ENCODE assay signal across 30 cellular contexts in genomic region chr11:655036-655726, GRCh38. TPM values are rescaled to one million over a fixed set of nuclear protein-coding genes. Genes with fewer than 3 reads are reported as not detected.
DNase-seq lines count a peak whose midpoint lies in the region; ATAC-seq, FAIRE-seq and TF ChIP-seq lines count a peak whose summit lies in the region.
"Had no signal": no experiment of that assay in that cellular context is flagged by ENCODE, and none has a peak within 500 bp of the region (broad histone marks: within the 10 kb centered on the region; RNA-seq: fewer than 3 reads in every experiment).

No MANE protein-coding gene starts in this region.

- H3K4me1 ChIP-seq in K562 (replicated peaks in 1 of 2; ENCODE audit: control insufficient read depth in 2 of 2, insufficient read depth in 2 of 2, low read length in 2 of 2) (peaks cover 0 to 16% of the 10 kb centered on the region in 2 experiments; a peak in 1 of 5 replicates), osteoblast (ENCODE audit: insufficient read depth, low read length) (no peaks in the 10 kb centered on the region), H9 (ENCODE audit: insufficient read depth, low read length) (no peaks in the 10 kb centered on the region)
- H3K4me1 ChIP-seq: heart right ventricle, prostate gland had no signal

- intact Hi-C loops in K562 (cut with micrococcal nuclease) (no loop called here), left colon (cut with DNase I, micrococcal nuclease) (no loop called here)

- H3K4me2 ChIP-seq in K562 (ENCODE audit: insufficient read depth, low read length) (no peak overlapping the region), osteoblast (ENCODE audit: insufficient read depth, low read length) (no peak overlapping the region), H9 (ENCODE audit: insufficient read depth, insufficient read length, low read length) (no peak overlapping the region)
- H3K4me2 ChIP-seq: BLaER1 treated with 17β-estradiol and CSF1 and Interleukin-3, amounts not matched to agents 10 nM and 100 nM had no signal

- H3K4me3 Mint-ChIP-seq in H9, result no peak overlapping the region
- H3K4me3 Mint-ChIP-seq: activated CD4-positive, alpha-beta T cell treated with anti-CD3 and anti-CD28 coated beads for 36 hours; T-helper 1 cell treated with Interleukin-12 subunit alpha and Interleukin-12 subunit beta and Interleukin-4 antibody, amounts not matched to agents 30 μg/mL and 1 μg/mL, for 36 hours had no signal

- no peak overlapping the region for H4K8ac ChIP-seq in H9 (replicated peaks; ENCODE audit: insufficient read length, low read depth, low read length)

- H3K14ac ChIP-seq in H9 (ENCODE audit: insufficient read depth, low read length), result no peak overlapping the region

- 93% methylated on average over 22 of the region's 30 CpGs for WGBS in K562 (ENCODE audit: insufficient coverage, low coverage, missing lambda C conversion rate)
- no CpG with 5 or more reads among the region's 30 CpGs for WGBS in H9 (ENCODE audit: extremely low coverage, insufficient read length, low lambda C conversion rate)

- no peak for FAIRE-seq in K562 (lab: Jason Lieb, UNC)

- H2BK15ac ChIP-seq in H9 (ENCODE audit: low read depth, low read length), result no peak overlapping the region

- no peaks in the 10 kb centered on the region for H3K27me3 Mint-ChIP-seq in H9 (ENCODE audit: low read depth)
- H3K27me3 Mint-ChIP-seq: activated CD4-positive, alpha-beta T cell treated with anti-CD3 and anti-CD28 coated beads for 36 hours had no signal

- H3K27ac ChIP-seq in K562 (ENCODE audit: extremely low read depth, low read depth, low read length) (no peak overlapping the region), osteoblast (ENCODE audit: low read depth, low read length) (no peak overlapping the region), H9 (ENCODE audit: insufficient read length, low read depth, low read length) (no peak overlapping the region)
- H3K27ac ChIP-seq: BLaER1 treated with 17β-estradiol and CSF1 and Interleukin-3, amounts not matched to agents 10 nM and 100 nM; brain microvascular endothelial cell; heart right ventricle; prostate gland had no signal

- POLR2A ChIA-PET in K562 (lab: Yijun Ruan, JAX), result interaction anchor here (0.8 to 1.6 kb wide), 8 partner anchors 9 to 92 kb away, joined by 3 to 6 read pairs (median 4); partner anchors contain the start of gene TALDO1

- no peak overlapping the region for H2AK5ac ChIP-seq in H9 (ENCODE audit: insufficient read length, low read length)

- CTCF ChIA-PET in K562 (lab: Yijun Ruan, JAX; ENCODE audit: low intra/inter-chr PET ratio), result no interaction called here

- no peak overlapping the region for H4K91ac ChIP-seq in H9 (ENCODE audit: insufficient read length, low read depth, low read length)

- TF ChIP-seq EP300 in K562 (IDR thresholded peaks at IDR 0.05; ENCODE audit: low read length), result no peak

- no peak for TF ChIP-seq RAD21 in K562 (CRISPR knock-in tag; conservative IDR thresholded peaks at IDR 0.05 in 1 of 2, IDR thresholded peaks at IDR 0.05 in 1 of 2)

- no peaks in the 10 kb centered on the region for H3K9me3 Mint-ChIP-seq in H9
- H3K9me3 Mint-ChIP-seq: T-helper 1 cell treated with Interleukin-12 subunit alpha and Interleukin-12 subunit beta and Interleukin-4 antibody, amounts not matched to agents 30 μg/mL and 1 μg/mL, for 36 hours had no signal

- H3K18ac ChIP-seq in H9 (ENCODE audit: insufficient read length, low read depth, low read length), result no peak overlapping the region

- no peaks in the 10 kb centered on the region for H3K27me3 ChIP-seq in K562 (ENCODE audit: control insufficient read depth in 2 of 2, insufficient read depth in 2 of 2, low read length in 2 of 2)
- no peaks in the 10 kb centered on the region for H3K27me3 ChIP-seq in osteoblast (ENCODE audit: insufficient read depth, low read length)
- no peaks in the 10 kb centered on the region for H3K27me3 ChIP-seq in H9 (ENCODE audit: insufficient read depth, low read length)
- H3K27me3 ChIP-seq: BLaER1 treated with 17β-estradiol and CSF1 and Interleukin-3, amounts not matched to agents 10 nM and 100 nM; brain microvascular endothelial cell; heart right ventricle; MG63 had no signal

- H3K56ac ChIP-seq in H9 (ENCODE audit: insufficient read length, low read depth, low read length), result no peak overlapping the region

- no peaks in the 10 kb centered on the region for H3K23me2 ChIP-seq in H9 (ENCODE audit: insufficient read length, low read depth, low read length, poor library complexity, severe bottlenecking)

- H4K5ac ChIP-seq in H9 (ENCODE audit: insufficient read length, low read depth, low read length), result no peak overlapping the region

- H3K79me2 ChIP-seq in K562 (ENCODE audit: control insufficient read depth, insufficient read depth, low read length) (no peaks in the 10 kb centered on the region; the same call in 2 of the 3 replicates), osteoblast (ENCODE audit: insufficient read depth, low read length) (no peaks in the 10 kb centered on the region), H9 (ENCODE audit: insufficient read depth, low read length) (no peaks in the 10 kb centered on the region)

- H2BK120ac ChIP-seq in H9 (ENCODE audit: low read depth, low read length, poor library complexity, severe bottlenecking), result no peak overlapping the region

- ATAC-seq in K562, result no peak; the same call in 2 of the 3 replicates
- peak; percentile 77 for ATAC-seq in left colon
- ATAC-seq in GM21737 (IDR thresholded peaks at IDR 0.05; ENCODE audit: unreplicated experiment), result no peak
- ATAC-seq in HG03045 (IDR thresholded peaks at IDR 0.05; ENCODE audit: unreplicated experiment), result no peak
- ATAC-seq: activated CD4-positive, alpha-beta T cell treated with anti-CD3 and anti-CD28 coated beads for 36 hours; heart right ventricle had no signal

- H3K9ac ChIP-seq in K562 (ENCODE audit: insufficient read depth in 1 of 2, low read depth in 2 of 2, low read length in 2 of 2) (no peak overlapping the region), H9 (ENCODE audit: extremely low read depth, insufficient read length, low read length) (no peak overlapping the region)
- H3K9ac ChIP-seq: BLaER1 treated with 17β-estradiol and CSF1 and Interleukin-3, amounts not matched to agents 10 nM and 100 nM had no signal

- H3K79me1 ChIP-seq in H9 (ENCODE audit: insufficient read depth, low read depth, low read length, poor library complexity, severe bottlenecking), result no peaks in the 10 kb centered on the region

- DNase-seq in DMS53 (lab: John Stamatoyannopoulos, UW) (peak; percentile 93), K562 (ENCODE audit: extremely low read depth in 1 of 4, low spot score in 3 of 4) (peak in 1 of 4 experiments; percentile 6), left colon (no peak), osteoblast (ENCODE audit: insufficient read length, low spot score, missing footprints) (peak; percentile 74), dedifferentiated amniotic fluid mesenchymal stem cell (ENCODE audit: extremely low spot score) (no peak), H9 (no peak)
- DNase-seq: activated CD4-positive, alpha-beta T cell treated with anti-CD3 and anti-CD28 coated beads for 36 hours; activated CD8-positive, alpha-beta memory T cell treated with anti-CD3 and anti-CD28 coated beads for 24 hours; activated gamma-delta T cell treated with Interleukin-2 at 50 U/mL for 16 hours; activated T-cell treated with anti-CD3 and anti-CD28 coated beads, Interleukin-2, amount 50 U/mL, for 1 hour; brain microvascular endothelial cell; COR-L47; effector memory CD4-positive, alpha-beta T cell; foreskin fibroblast; heart right ventricle; MG63; NCI-H1417; NCI-H524; NK-92 treated with Interleukin-12 subunit alpha and Interleukin-12 subunit beta, amount 100 ng/mL, for 24 hours had no signal

- H3K27ac Mint-ChIP-seq in H9, result peak overlapping the region in 1 of 3 experiments; percentile 53; a peak in 2 of 7 replicates
- H3K27ac Mint-ChIP-seq: activated CD4-positive, alpha-beta T cell treated with anti-CD3 and anti-CD28 coated beads for 36 hours; T-helper 1 cell treated with Interleukin-12 subunit alpha and Interleukin-12 subunit beta and Interleukin-4 antibody, amounts not matched to agents 30 μg/mL and 1 μg/mL, for 36 hours had no signal

- no peak overlapping the region for H3K4ac ChIP-seq in H9 (ENCODE audit: low read depth, low read length)

- no peak overlapping the region for H3K23ac ChIP-seq in H9 (ENCODE audit: insufficient read length, low read depth, low read length)

- H3K9me1 ChIP-seq in K562 (ENCODE audit: control insufficient read depth, insufficient read depth, low read length), result no peaks in the 10 kb centered on the region

- peaks cover 81% of the 10 kb centered on the region; the same call in 2 of the 3 replicates for H3K36me3 ChIP-seq in K562 (ENCODE audit: control insufficient read depth, insufficient read depth, low read length)
- H3K36me3 ChIP-seq in osteoblast (ENCODE audit: insufficient read depth, low read length), result peaks cover 15% of the 10 kb centered on the region
- H3K36me3 ChIP-seq: prostate gland had no signal

- no peaks in the 10 kb centered on the region for H3K9me3 ChIP-seq in K562 (replicated peaks; ENCODE audit: control insufficient read depth, insufficient read depth, low read depth, low read length)
- no peaks in the 10 kb centered on the region for H3K9me3 ChIP-seq in osteoblast (ENCODE audit: low read depth, low read length)
- H3K9me3 ChIP-seq in H9 (ENCODE audit: control insufficient read depth, low read depth, low read length), result no peaks in the 10 kb centered on the region
- H3K9me3 ChIP-seq: heart right ventricle, MG63, prostate gland had no signal

- H2BK20ac ChIP-seq in H9 (ENCODE audit: low read depth, low read length, poor library complexity, severe bottlenecking), result no peak overlapping the region

- in situ Hi-C loops in K562 (cut with MboI), result no loop called here

- no peaks in the 10 kb centered on the region for H4K20me1 ChIP-seq in K562 (replicated peaks; ENCODE audit: control insufficient read depth, insufficient read depth, low read length)
- peaks cover 10% of the 10 kb centered on the region for H4K20me1 ChIP-seq in osteoblast (ENCODE audit: insufficient read depth, low read length)
- H4K20me1 ChIP-seq in H9 (ENCODE audit: control insufficient read depth, insufficient read depth, insufficient read length), result no peaks in the 10 kb centered on the region

- H2BK12ac ChIP-seq in H9 (ENCODE audit: insufficient read length, low read depth, low read length), result no peak overlapping the region

- no peak for TF ChIP-seq POLR2A in K562 (conservative IDR thresholded peaks at IDR 0.05)

- H3K4me3 ChIP-seq in K562, result no peak overlapping the region
- H3K4me3 ChIP-seq in osteoblast (ENCODE audit: insufficient read depth, low read length), result no peak overlapping the region
- H3K4me3 ChIP-seq: BLaER1 treated with 17β-estradiol and CSF1 and Interleukin-3, amounts not matched to agents 10 nM and 100 nM; heart right ventricle; MG63; prostate gland had no signal

- H3K36me3 Mint-ChIP-seq in H9 (ENCODE audit: insufficient read depth in 1 of 3, low read depth in 3 of 3), result peaks cover 17 to 56% (median 24%) of the 10 kb centered on the region in 3 experiments; a peak in 6 of 7 replicates

- H2BK5ac ChIP-seq in H9 (ENCODE audit: insufficient read length, low read length), result no peak overlapping the region

- BruUV-seq in K562 (replicated peaks; lab: Mats Ljungman, UMichigan), result no TSS peak

- no peaks in the 10 kb centered on the region for H3K4me1 Mint-ChIP-seq in H9
- H3K4me1 Mint-ChIP-seq: activated CD4-positive, alpha-beta T cell treated with anti-CD3 and anti-CD28 coated beads for 36 hours had no signal

- TF ChIP-seq CTCF in K562 (IDR thresholded peaks at IDR 0.05 in 2 of 3, conservative IDR thresholded peaks at IDR 0.05 in 1 of 3; ENCODE audit: insufficient read depth in 2 of 3, low read depth in 1 of 3, low read length in 3 of 3), result no peak
- no peak for TF ChIP-seq CTCF in osteoblast (IDR thresholded peaks at IDR 0.05; ENCODE audit: extremely low read depth, low read depth, low read length)
- no peak for TF ChIP-seq CTCF in H9 (conservative IDR thresholded peaks at IDR 0.05)

- H3T11ph ChIP-seq in H9 (ENCODE audit: low read length), result no peak overlapping the region

- no peak overlapping the region for H2AFZ ChIP-seq in K562 (ENCODE audit: low read depth, low read length)
- no peak overlapping the region for H2AFZ ChIP-seq in osteoblast (ENCODE audit: low read length)
- no peak overlapping the region for H2AFZ ChIP-seq in H9 (ENCODE audit: low read length)

RNA-seq across cellular contexts. Expression of gene DRD4, which starts 18.1 kb away (rescaled TPM):
- total RNA-seq in K562 (2011; cell fraction: chromatin; rRNA removed; ENCODE audit: low replicate concordance), result 0.30 and 1.00 TPM in 2 replicates
- total RNA-seq in K562 (2011; cell fraction: nucleolus; rRNA removed), result 0.67 and 0.79 TPM in 2 replicates
- total RNA-seq in K562 (2011; cell fraction: nucleoplasm; rRNA removed), result 0.59 and 1.1 TPM in 2 replicates
- total RNA-seq in K562 (2014; rRNA removed), result 0.24 TPM in 1 of 2 replicates, not detected in the other
- not detected in 2 replicates for total RNA-seq in K562 (2014; rRNA removed; fragmentation: Illumina TruSeq; extraction: Trizol)
- total RNA-seq in K562 (2015; rRNA removed; fragmentation: Illumina TruSeq; extraction: Trizol), result 0.14 TPM in 1 of 2 replicates, not detected in the other
- total RNA-seq in K562 (2021), result 0.95 and 1.4 TPM in 2 replicates
- polyA plus RNA-seq in K562 (2011; rRNA removed), result 0.11 TPM in 1 of 2 replicates, not detected in the other
- polyA plus RNA-seq in K562 (2011; cell fraction: cytosol; rRNA removed), result 0.04 and 0.06 TPM in 2 replicates
- 0.60 and 0.70 TPM in 2 replicates for polyA plus RNA-seq in K562 (2011; cell fraction: nucleus; rRNA removed)
- 0.36 and 0.51 TPM in 2 replicates for polyA plus RNA-seq in K562 (2012)
- polyA plus RNA-seq in K562 (2014; fragmentation: Illumina TruSeq; extraction: Trizol), result 0.11 TPM in 1 of 2 replicates, not detected in the other
- under 1 TPM in 1 of 2 experiments, not detected in 1; 0.04 TPM for polyA plus RNA-seq in K562 (2014; fragmentation: Nextera tagmentation; extraction: Ambion mirVana)
- 0.27 and 0.49 TPM in 2 replicates for polyA plus RNA-seq in K562 (2014; rRNA removed)
- polyA minus RNA-seq in K562 (2011; rRNA and poly(A)+ RNA removed), result not detected in 2 replicates
- not detected in 2 replicates for polyA minus RNA-seq in K562 (2011; cell fraction: cytosol; rRNA and poly(A)+ RNA removed)
- 0.13 and 0.22 TPM in 2 replicates for polyA minus RNA-seq in K562 (2011; cell fraction: nucleus; rRNA and poly(A)+ RNA removed)
- total RNA-seq in left colon, result 1 to 10 TPM; 1.3 to 1.9 TPM
- total RNA-seq in osteoblast, result under 0.01 TPM in 1 of 2 replicates, not detected in the other
- total RNA-seq in H9 (2021), result 6.2 and 6.8 TPM in 2 replicates
- total RNA-seq: lung microvascular endothelial cell had no signal

RNA-seq across cellular contexts. Expression of gene SCT, which starts 28.2 kb away (rescaled TPM):
- total RNA-seq in K562 (2011; cell fraction: chromatin; rRNA removed; ENCODE audit: low replicate concordance), result not detected in 2 replicates
- total RNA-seq in K562 (2011; cell fraction: nucleolus; rRNA removed), result not detected in 2 replicates
- not detected in 2 replicates for total RNA-seq in K562 (2011; cell fraction: nucleoplasm; rRNA removed)
- not detected in 2 replicates for total RNA-seq in K562 (2014; rRNA removed)
- total RNA-seq in K562 (2014; rRNA removed; fragmentation: Illumina TruSeq; extraction: Trizol), result not detected in 2 replicates
- total RNA-seq in K562 (2015; rRNA removed; fragmentation: Illumina TruSeq; extraction: Trizol), result not detected in 2 replicates
- not detected in 2 replicates for total RNA-seq in K562 (2021)
- not detected in 2 replicates for polyA plus RNA-seq in K562 (2011; rRNA removed)
- not detected in 2 replicates for polyA plus RNA-seq in K562 (2011; cell fraction: cytosol; rRNA removed)
- polyA plus RNA-seq in K562 (2011; cell fraction: nucleus; rRNA removed), result not detected in 2 replicates
- not detected in 2 replicates for polyA plus RNA-seq in K562 (2012)
- polyA plus RNA-seq in K562 (2014; fragmentation: Illumina TruSeq; extraction: Trizol), result not detected in 2 replicates
- not detected for polyA plus RNA-seq in K562 (2014; fragmentation: Nextera tagmentation; extraction: Ambion mirVana)
- polyA plus RNA-seq in K562 (2014; rRNA removed), result not detected in 2 replicates
- not detected in 2 replicates for polyA minus RNA-seq in K562 (2011; rRNA and poly(A)+ RNA removed)
- not detected in 2 replicates for polyA minus RNA-seq in K562 (2011; cell fraction: cytosol; rRNA and poly(A)+ RNA removed)
- polyA minus RNA-seq in K562 (2011; cell fraction: nucleus; rRNA and poly(A)+ RNA removed), result not detected in 2 replicates
- total RNA-seq in left colon, result 1 to 10 TPM in 1 of 2 donors, not detected in 1; 2.7 TPM
- total RNA-seq in osteoblast, result not detected in 2 replicates
- 1.8 and 2.3 TPM in 2 replicates for total RNA-seq in H9 (2021)
- total RNA-seq: activated CD4-positive, alpha-beta T cell treated with anti-CD3 and anti-CD28 coated beads for 36 hours; lung microvascular endothelial cell; prostate gland; subcutaneous adipose tissue; ureter had no signal
- polyA plus RNA-seq: adipose tissue, AG04450, esophagus had no signal

RNA-seq across cellular contexts. Expression of gene CDHR5, which starts 30.4 kb away (rescaled TPM):
- not detected in 2 replicates for total RNA-seq in K562 (2011; cell fraction: chromatin; rRNA removed; ENCODE audit: low replicate concordance)
- not detected in 2 replicates for total RNA-seq in K562 (2011; cell fraction: nucleolus; rRNA removed)
- total RNA-seq in K562 (2011; cell fraction: nucleoplasm; rRNA removed), result not detected in 2 replicates
- not detected in 2 replicates for total RNA-seq in K562 (2014; rRNA removed)
- total RNA-seq in K562 (2014; rRNA removed; fragmentation: Illumina TruSeq; extraction: Trizol), result not detected in 2 replicates
- not detected in 2 replicates for total RNA-seq in K562 (2015; rRNA removed; fragmentation: Illumina TruSeq; extraction: Trizol)
- 0.16 TPM in 1 of 2 replicates, not detected in the other for total RNA-seq in K562 (2021)
- polyA plus RNA-seq in K562 (2011; rRNA removed), result not detected in 2 replicates
- polyA plus RNA-seq in K562 (2011; cell fraction: cytosol; rRNA removed), result not detected in 2 replicates
- not detected in 2 replicates for polyA plus RNA-seq in K562 (2011; cell fraction: nucleus; rRNA removed)
- 0.06 and 0.14 TPM in 2 replicates for polyA plus RNA-seq in K562 (2012)
- polyA plus RNA-seq in K562 (2014; fragmentation: Illumina TruSeq; extraction: Trizol), result not detected in 2 replicates
- not detected for polyA plus RNA-seq in K562 (2014; fragmentation: Nextera tagmentation; extraction: Ambion mirVana)
- polyA plus RNA-seq in K562 (2014; rRNA removed), result not detected in 2 replicates
- polyA minus RNA-seq in K562 (2011; rRNA and poly(A)+ RNA removed), result not detected in 2 replicates
- polyA minus RNA-seq in K562 (2011; cell fraction: cytosol; rRNA and poly(A)+ RNA removed), result not detected in 2 replicates
- not detected in 2 replicates for polyA minus RNA-seq in K562 (2011; cell fraction: nucleus; rRNA and poly(A)+ RNA removed)
- 100 to 1,000 TPM; 359 to 611 TPM for total RNA-seq in left colon
- total RNA-seq in osteoblast, result not detected in 2 replicates
- 0.46 TPM in 1 of 2 replicates, not detected in the other for total RNA-seq in H9 (2021)
- total RNA-seq: activated CD4-positive, alpha-beta T cell treated with anti-CD3 and anti-CD28 coated beads for 36 hours; heart right ventricle; lung microvascular endothelial cell; subcutaneous adipose tissue; ureter had no signal
- polyA plus RNA-seq: AG04450, heart right ventricle had no signal

RNA-seq across cellular contexts. Expression of gene IRF7, which starts 39.4 kb away (rescaled TPM):
- 3.7 and 21.2 TPM in 2 replicates for total RNA-seq in K562 (2011; cell fraction: chromatin; rRNA removed; ENCODE audit: low replicate concordance)
- total RNA-seq in K562 (2011; cell fraction: nucleolus; rRNA removed), result 23.2 and 27.2 TPM in 2 replicates
- 10.0 and 11.6 TPM in 2 replicates for total RNA-seq in K562 (2011; cell fraction: nucleoplasm; rRNA removed)
- total RNA-seq in K562 (2014; rRNA removed) (3.7 and 8.3 TPM in 2 replicates), K562 (2014; rRNA removed; fragmentation: Illumina TruSeq; extraction: Trizol) (0.29 TPM in 1 of 2 replicates, not detected in the other), K562 (2015; rRNA removed; fragmentation: Illumina TruSeq; extraction: Trizol) (2.0 and 2.2 TPM in 2 replicates), K562 (2021) (6.5 and 7.6 TPM in 2 replicates), left colon (10 to 100 TPM; 29.9 to 36.4 TPM), osteoblast (11.5 and 21.4 TPM in 2 replicates), H9 (2021) (9.7 and 9.8 TPM in 2 replicates)
- polyA plus RNA-seq in K562 (2011; rRNA removed) (1.8 and 3.5 TPM in 2 replicates), K562 (2014; fragmentation: Illumina TruSeq; extraction: Trizol) (0.64 and 2.2 TPM in 2 replicates), K562 (2014; fragmentation: Nextera tagmentation; extraction: Ambion mirVana) (under 1 TPM; 0.27 to 0.48 TPM), K562 (2014; rRNA removed) (3.8 and 7.4 TPM in 2 replicates)
- 2.7 and 6.6 TPM in 2 replicates for polyA plus RNA-seq in K562 (2011; cell fraction: cytosol; rRNA removed)
- polyA plus RNA-seq in K562 (2011; cell fraction: nucleus; rRNA removed), result 21.3 and 30.3 TPM in 2 replicates
- 4.0 and 11.8 TPM in 2 replicates for polyA plus RNA-seq in K562 (2012)
- 0.42 and 0.49 TPM in 2 replicates for polyA minus RNA-seq in K562 (2011; rRNA and poly(A)+ RNA removed)
- 1.3 and 5.2 TPM in 2 replicates for polyA minus RNA-seq in K562 (2011; cell fraction: cytosol; rRNA and poly(A)+ RNA removed)
- 10.6 and 12.6 TPM in 2 replicates for polyA minus RNA-seq in K562 (2011; cell fraction: nucleus; rRNA and poly(A)+ RNA removed)

RNA-seq across cellular contexts. Expression of gene DEAF1, which starts 39.8 kb away (rescaled TPM):
- 68.2 and 200 TPM in 2 replicates for total RNA-seq in K562 (2011; cell fraction: chromatin; rRNA removed; ENCODE audit: low replicate concordance)
- total RNA-seq in K562 (2011; cell fraction: nucleolus; rRNA removed), result 95.7 and 111 TPM in 2 replicates
- 50.3 and 71.3 TPM in 2 replicates for total RNA-seq in K562 (2011; cell fraction: nucleoplasm; rRNA removed)
- 46.9 and 58.7 TPM in 2 replicates for total RNA-seq in K562 (2014; rRNA removed)
- 13.3 and 20.4 TPM in 2 replicates for total RNA-seq in K562 (2014; rRNA removed; fragmentation: Illumina TruSeq; extraction: Trizol)
- 26.8 and 27.3 TPM in 2 replicates for total RNA-seq in K562 (2015; rRNA removed; fragmentation: Illumina TruSeq; extraction: Trizol)
- 64.2 and 69.1 TPM in 2 replicates for total RNA-seq in K562 (2021)
- polyA plus RNA-seq in K562 (2011; rRNA removed), result 27.5 and 39.1 TPM in 2 replicates
- polyA plus RNA-seq in K562 (2011; cell fraction: cytosol; rRNA removed), result 45.8 and 77.2 TPM in 2 replicates
- polyA plus RNA-seq in K562 (2011; cell fraction: nucleus; rRNA removed), result 28.4 and 56.6 TPM in 2 replicates
- polyA plus RNA-seq in K562 (2012), result 33.6 and 47.2 TPM in 2 replicates
- polyA plus RNA-seq in K562 (2014; fragmentation: Illumina TruSeq; extraction: Trizol), result 26.3 and 33.7 TPM in 2 replicates
- 1 to 10 TPM; 2.0 to 3.6 TPM for polyA plus RNA-seq in K562 (2014; fragmentation: Nextera tagmentation; extraction: Ambion mirVana)
- polyA plus RNA-seq in K562 (2014; rRNA removed), result 52.7 and 62.6 TPM in 2 replicates
- 16.7 and 25.1 TPM in 2 replicates for polyA minus RNA-seq in K562 (2011; rRNA and poly(A)+ RNA removed)
- 39.4 and 45.8 TPM in 2 replicates for polyA minus RNA-seq in K562 (2011; cell fraction: cytosol; rRNA and poly(A)+ RNA removed)
- 22.2 and 28.8 TPM in 2 replicates for polyA minus RNA-seq in K562 (2011; cell fraction: nucleus; rRNA and poly(A)+ RNA removed)
- 10 to 100 TPM; 24.1 to 27.1 TPM for total RNA-seq in left colon
- 38.0 and 44.2 TPM in 2 replicates for total RNA-seq in osteoblast
- total RNA-seq in H9 (2021), result 67.3 and 68.6 TPM in 2 replicates

Comparison
In these comparisons a context has a peak if more than half of its experiments do, and no peak if none do; other contexts are left out.
1. DNase-seq: peak in DMS53 (single experiment) and osteoblast (single experiment); none in left colon (0 of 2), dedifferentiated amniotic fluid mesenchymal stem cell (single experiment) and H9 (single experiment).
2. RNA of gene CDHR5, which starts 30.4 kb away (total RNA-seq): 359 to 611 TPM in left colon; 0.46 TPM in H9, 0.16 TPM in K562 and not detected in osteoblast; every median in the first group is over 100 times any median in the second.